19 cellular contexts compared by ENCODE assay signal in genomic region chr5:113233606-113234005, GRCh38.
"Had no signal": no experiment of that assay in that cellular context is flagged by ENCODE, and none has a peak within 500 bp of the region (broad histone marks: within the 10 kb centered on the region; RNA-seq: fewer than 3 reads in every experiment).

No MANE protein-coding gene starts in this region.

- H3K36me3 Mint-ChIP-seq: activated CD8-positive, alpha-beta memory T cell treated with anti-CD3 and anti-CD28 coated beads, Interleukin-2, amount 10 ng/mL, durations not matched to agents 7 days and 5 days; brain; memory B cell had no signal

- H3K4me1 Mint-ChIP-seq: activated CD8-positive, alpha-beta memory T cell treated with anti-CD3 and anti-CD28 coated beads, Interleukin-2, amount 10 ng/mL, durations not matched to agents 7 days and 5 days; central memory CD8-positive, alpha-beta T cell; memory B cell had no signal

- H3K4me1 ChIP-seq: pancreas, thyroid gland had no signal

- H3K4me3 ChIP-seq: pancreas, thyroid gland had no signal

- H3K4me3 Mint-ChIP-seq: activated CD8-positive, alpha-beta memory T cell treated with anti-CD3 and anti-CD28 coated beads, Interleukin-2, amount 10 ng/mL, durations not matched to agents 7 days and 5 days; activated T-cell treated with anti-CD3 and anti-CD28 coated beads, Interleukin-2, amount 50 U/mL, for 24 hours; brain; central memory CD8-positive, alpha-beta T cell; memory B cell; T-helper 2 cell treated with Interferon-gamma antibody and Interleukin-4, amounts not matched to agents 5 μg/mL and 100 μg/mL, for 36 hours had no signal

- H3K36me3 ChIP-seq: pancreas, thyroid gland had no signal

- H3K27me3 ChIP-seq: pancreas, thyroid gland had no signal

- ATAC-seq: activated CD8-positive, alpha-beta memory T cell treated with anti-CD3 and anti-CD28 coated beads, Interleukin-2, amount 10 ng/mL, durations not matched to agents 7 days and 5 days; activated naive CD4-positive, alpha-beta T cell treated with anti-CD3 and anti-CD28 coated beads, Interleukin-2, amount 50 U/mL, for 72 hours; left colon; pancreas had no signal

- H3K27ac ChIP-seq: pancreas, thyroid gland had no signal

- H3K9me3 ChIP-seq: pancreas, thyroid gland had no signal

- DNase-seq: activated CD4-positive, alpha-beta T cell treated with anti-CD3 and anti-CD28 coated beads for 1 hour; activated CD4-positive, alpha-beta T cell treated with anti-CD3 and anti-CD28 coated beads, Interleukin-2, amount 50 U/mL, for 48 hours; activated CD8-positive, alpha-beta memory T cell treated with anti-CD3 and anti-CD28 coated beads, Interleukin-2, amount 10 ng/mL, durations not matched to agents 7 days and 5 days; activated effector memory CD4-positive, alpha-beta T cell treated with Interleukin-2 at 50 U/mL for 16 hours; activated T-cell treated with anti-CD3 and anti-CD28 coated beads, Interleukin-2, amount 50 U/mL, for 24 hours; amniotic stem cell; cortex of kidney; effector memory CD4-positive, alpha-beta T cell; left colon; pancreas; stimulated activated CD4-positive, alpha-beta T cell treated with anti-CD3 and anti-CD28 coated beads, Interleukin-15, amount 100 ng/mL, for 24 hours; stimulated activated CD4-positive, alpha-beta T cell treated with anti-CD3 and anti-CD28 coated beads, Interleukin-4, amount 100 ng/mL, for 24 hours; SW 1271; thyroid gland had no signal

- H3K9me3 Mint-ChIP-seq: activated naive CD4-positive, alpha-beta T cell treated with anti-CD3 and anti-CD28 coated beads, Interleukin-2, amount 50 U/mL, for 72 hours; activated T-cell treated with anti-CD3 and anti-CD28 coated beads, Interleukin-2, amount 50 U/mL, for 24 hours; brain; central memory CD8-positive, alpha-beta T cell; memory B cell; T-helper 2 cell treated with Interferon-gamma antibody and Interleukin-4, amounts not matched to agents 5 μg/mL and 100 μg/mL, for 36 hours had no signal

- H3K27ac Mint-ChIP-seq: activated CD8-positive, alpha-beta memory T cell treated with anti-CD3 and anti-CD28 coated beads, Interleukin-2, amount 10 ng/mL, durations not matched to agents 7 days and 5 days; activated naive CD4-positive, alpha-beta T cell treated with anti-CD3 and anti-CD28 coated beads, Interleukin-2, amount 50 U/mL, for 72 hours; activated T-cell treated with anti-CD3 and anti-CD28 coated beads, Interleukin-2, amount 50 U/mL, for 24 hours; memory B cell; T-helper 2 cell treated with Interferon-gamma antibody and Interleukin-4, amounts not matched to agents 5 μg/mL and 100 μg/mL, for 36 hours had no signal
